ENCODE assay signal across 9 cellular contexts in genomic region chr20:21505810-21506530, GRCh38. TPM values are rescaled to one million over a fixed set of nuclear protein-coding genes. Genes with fewer than 3 reads are reported as not detected.
A peak's percentile ranks its signal among the peaks of the same experiment; 100 is the strongest.
DNase-seq lines count a peak whose midpoint lies in the region; ATAC-seq and TF ChIP-seq lines count a peak whose summit lies in the region.
"Had no signal": no experiment of that assay in that cellular context is flagged by ENCODE, and none has a peak within 500 bp of the region (broad histone marks: within the 10 kb centered on the region; RNA-seq: fewer than 3 reads in every experiment).

No MANE protein-coding gene starts in this region.

- no peaks in the 10 kb centered on the region for H3K79me2 ChIP-seq in KMS-11 (ENCODE audit: insufficient read depth, low read depth)

- peak; percentile 77 to 81 for ATAC-seq in lower lobe of right lung
- no peak for ATAC-seq in HG03159 (IDR thresholded peaks at IDR 0.05; ENCODE audit: unreplicated experiment)

- intact Hi-C loops in lower lobe of right lung (cut with DNase I): loop anchor here (5.0 kb wide), 1 partner anchor 269 kb away; no protein-coding TSS in a partner anchor

- H3K27me3 ChIP-seq in KMS-11 (ENCODE audit: insufficient read depth, low read depth) (no peaks in the 10 kb centered on the region), lower lobe of right lung (ENCODE audit: low read depth) (peaks cover 89% of the 10 kb centered on the region)
- H3K27me3 ChIP-seq: SJSA1 had no signal

- DNase-seq in ELF-1 (ENCODE audit: low read depth, low spot score) (peak; percentile 79), dermis microvascular lymphatic vessel endothelial cell (ENCODE audit: low read depth in 2 of 2) (peak; percentile 6 to 53), lower lobe of right lung (peak; percentile 66), NCI-H524 (lab: John Stamatoyannopoulos, UW) (no peak)
- peak; percentile 61 to 63 for DNase-seq in activated CD4-positive, alpha-beta T cell treated with anti-CD3 and anti-CD28 coated beads, Interleukin-2, amount 50 U/mL, for 4 hours
- peak; percentile 42 to 67 (median 49) for DNase-seq in stimulated activated CD4-positive, alpha-beta T cell treated with anti-CD3 and anti-CD28 coated beads, TNF-alpha, amount 100 ng/mL, for 48 hours (ENCODE audit: low read depth in 3 of 3)

- peak; percentile 59 for TF ChIP-seq CTCF in KMS-11 (conservative IDR thresholded peaks at IDR 0.05; ENCODE audit: low read depth, low read length)
- peak; percentile 74 for TF ChIP-seq CTCF in lower lobe of right lung (IDR thresholded peaks at IDR 0.05)

- H3K9ac ChIP-seq in KMS-11: peak overlapping the region; percentile 76

- peak overlapping the region; percentile 66 for H2AFZ ChIP-seq in KMS-11 (ENCODE audit: low read depth)

- H3K9me3 ChIP-seq in lower lobe of right lung: no peaks in the 10 kb centered on the region
- H3K9me3 ChIP-seq: SJSA1 had no signal

- no peak overlapping the region for H3K4me3 ChIP-seq in KMS-11 (IDR thresholded peaks at IDR 0.05; ENCODE audit: insufficient read depth, low read depth, low read length)
- H3K4me3 ChIP-seq in lower lobe of right lung: peak overlapping the region; percentile 47
- H3K4me3 ChIP-seq: SJSA1 had no signal

- H3K36me3 ChIP-seq in KMS-11 (ENCODE audit: insufficient read depth): no peaks in the 10 kb centered on the region
- H3K36me3 ChIP-seq in lower lobe of right lung: no peaks in the 10 kb centered on the region

- H3K27ac ChIP-seq in KMS-11 (peak overlapping the region; percentile 33; the same call in 1 of the 2 replicates), lower lobe of right lung (no peak overlapping the region)
- H3K27ac ChIP-seq: SJSA1 had no signal

- no peaks in the 10 kb centered on the region for H4K20me1 ChIP-seq in KMS-11 (ENCODE audit: insufficient read depth)

- H3K4me2 ChIP-seq in KMS-11: peak overlapping the region; percentile 57; the same call in 1 of the 2 replicates

- H3K4me1 ChIP-seq in KMS-11 (ENCODE audit: low read depth, poor library complexity, severe bottlenecking) (peaks cover 26% of the 10 kb centered on the region), lower lobe of right lung (peaks cover 40% of the 10 kb centered on the region)

RNA-seq across cellular contexts. Expression of gene NKX2-2, which starts 7.9 kb away (rescaled TPM):
- total RNA-seq in dermis microvascular lymphatic vessel endothelial cell (not detected in 2 replicates), lower lobe of right lung (not detected)

Comparison
In these comparisons a context has a peak if more than half of its experiments do, and no peak if none do; other contexts are left out.
1. DNase-seq: peak in ELF-1 (single experiment), activated CD4-positive, alpha-beta T cell treated with anti-CD3 and anti-CD28 coated beads, Interleukin-2, amount 50 U/mL, for 4 hours (2 of 2), dermis microvascular lymphatic vessel endothelial cell (2 of 2), lower lobe of right lung (single experiment) and stimulated activated CD4-positive, alpha-beta T cell treated with anti-CD3 and anti-CD28 coated beads, TNF-alpha, amount 100 ng/mL, for 48 hours (3 of 3); none in NCI-H524 (0 of 2).